1 cellular context compared by ENCODE assay signal in genomic region chr3:186208328-186208989, GRCh38.
TF ChIP-seq lines count a peak whose summit lies in the region.

No MANE protein-coding gene starts in this region.

TF ChIP-seq in SK-N-SH, 30 proteins besides CTCF, POLR2A, EP300 and RAD21 (continued from another document):
- no peak for TF ChIP-seq TCF12 (IDR thresholded peaks at IDR 0.05)
TF ChIP-seq in SK-N-SH: peak in this region for 0.
